1 cellular context compared by ENCODE assay signal in the genomic region with DNA sequence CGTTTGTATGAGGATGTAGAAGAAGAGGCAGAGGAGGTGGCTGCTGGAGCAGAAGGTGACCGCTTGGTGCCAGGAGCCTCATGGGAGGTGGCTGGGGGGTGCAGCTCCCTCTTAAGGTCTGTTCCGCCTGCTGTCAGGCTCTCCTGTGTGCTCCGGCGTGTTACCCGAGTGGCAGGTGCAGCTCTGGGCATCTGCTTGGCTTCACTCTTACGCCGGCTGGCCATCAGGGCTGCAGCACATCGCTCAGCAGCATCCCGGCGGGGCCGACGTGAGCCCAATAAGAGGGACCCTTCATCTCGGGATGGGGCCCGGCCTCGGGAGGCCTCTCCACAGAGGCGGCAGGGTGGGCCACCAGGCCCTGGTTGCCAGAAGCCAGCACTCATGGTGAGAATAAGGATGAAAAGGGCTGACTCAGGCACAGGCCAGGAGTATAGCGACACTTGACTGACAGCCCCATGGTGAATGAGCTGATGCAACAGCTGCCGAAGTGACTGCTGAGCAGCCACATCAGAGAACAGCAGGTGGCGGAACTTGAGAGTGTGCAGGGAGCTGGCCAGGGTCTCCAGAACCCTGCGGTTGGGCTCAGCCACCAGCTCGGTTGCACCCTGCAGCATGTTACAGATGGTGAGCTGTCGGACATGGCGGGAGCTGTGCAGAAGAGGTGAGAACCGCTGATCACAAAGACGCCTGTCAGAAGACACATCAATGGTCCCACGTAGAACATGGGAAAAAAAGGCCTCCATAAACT.
A peak's percentile ranks its signal among the peaks of the same experiment; 100 is the strongest.
TF ChIP-seq lines count a peak whose summit lies in the region.

No MANE protein-coding gene starts in this region.

TF ChIP-seq in K562, 482 proteins besides CTCF, POLR2A, EP300 and RAD21 (continued from another document and continues in another):
- TF ChIP-seq, protein P1, sequence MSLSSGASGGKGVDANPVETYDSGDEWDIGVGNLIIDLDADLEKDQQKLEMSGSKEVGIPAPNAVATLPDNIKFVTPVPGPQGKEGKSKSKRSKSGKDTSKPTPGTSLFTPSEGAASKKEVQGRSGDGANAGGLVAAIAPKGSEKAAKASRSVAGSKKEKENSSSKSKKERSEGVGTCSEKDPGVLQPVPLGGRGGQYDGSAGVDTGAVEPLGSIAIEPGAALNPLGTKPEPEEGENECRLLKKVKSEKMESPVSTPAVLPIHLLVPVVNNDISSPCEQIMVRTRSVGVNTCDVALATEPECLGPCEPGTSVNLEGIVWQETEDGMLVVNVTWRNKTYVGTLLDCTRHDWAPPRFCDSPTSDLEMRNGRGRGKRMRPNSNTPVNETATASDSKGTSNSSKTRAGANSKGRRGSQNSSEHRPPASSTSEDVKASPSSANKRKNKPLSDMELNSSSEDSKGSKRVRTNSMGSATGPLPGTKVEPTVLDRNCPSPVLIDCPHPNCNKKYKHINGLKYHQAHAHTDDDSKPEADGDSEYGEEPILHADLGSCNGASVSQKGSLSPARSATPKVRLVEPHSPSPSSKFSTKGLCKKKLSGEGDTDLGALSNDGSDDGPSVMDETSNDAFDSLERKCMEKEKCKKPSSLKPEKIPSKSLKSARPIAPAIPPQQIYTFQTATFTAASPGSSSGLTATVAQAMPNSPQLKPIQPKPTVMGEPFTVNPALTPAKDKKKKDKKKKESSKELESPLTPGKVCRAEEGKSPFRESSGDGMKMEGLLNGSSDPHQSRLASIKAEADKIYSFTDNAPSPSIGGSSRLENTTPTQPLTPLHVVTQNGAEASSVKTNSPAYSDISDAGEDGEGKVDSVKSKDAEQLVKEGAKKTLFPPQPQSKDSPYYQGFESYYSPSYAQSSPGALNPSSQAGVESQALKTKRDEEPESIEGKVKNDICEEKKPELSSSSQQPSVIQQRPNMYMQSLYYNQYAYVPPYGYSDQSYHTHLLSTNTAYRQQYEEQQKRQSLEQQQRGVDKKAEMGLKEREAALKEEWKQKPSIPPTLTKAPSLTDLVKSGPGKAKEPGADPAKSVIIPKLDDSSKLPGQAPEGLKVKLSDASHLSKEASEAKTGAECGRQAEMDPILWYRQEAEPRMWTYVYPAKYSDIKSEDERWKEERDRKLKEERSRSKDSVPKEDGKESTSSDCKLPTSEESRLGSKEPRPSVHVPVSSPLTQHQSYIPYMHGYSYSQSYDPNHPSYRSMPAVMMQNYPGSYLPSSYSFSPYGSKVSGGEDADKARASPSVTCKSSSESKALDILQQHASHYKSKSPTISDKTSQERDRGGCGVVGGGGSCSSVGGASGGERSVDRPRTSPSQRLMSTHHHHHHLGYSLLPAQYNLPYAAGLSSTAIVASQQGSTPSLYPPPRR (CRISPR knock-in tag; IDR thresholded peaks at IDR 0.05; ENCODE audit: borderline replicate concordance): 0 out of 2 replicates have a peak, but pooled peaks have one; percentile 30
- TF ChIP-seq, protein P2, sequence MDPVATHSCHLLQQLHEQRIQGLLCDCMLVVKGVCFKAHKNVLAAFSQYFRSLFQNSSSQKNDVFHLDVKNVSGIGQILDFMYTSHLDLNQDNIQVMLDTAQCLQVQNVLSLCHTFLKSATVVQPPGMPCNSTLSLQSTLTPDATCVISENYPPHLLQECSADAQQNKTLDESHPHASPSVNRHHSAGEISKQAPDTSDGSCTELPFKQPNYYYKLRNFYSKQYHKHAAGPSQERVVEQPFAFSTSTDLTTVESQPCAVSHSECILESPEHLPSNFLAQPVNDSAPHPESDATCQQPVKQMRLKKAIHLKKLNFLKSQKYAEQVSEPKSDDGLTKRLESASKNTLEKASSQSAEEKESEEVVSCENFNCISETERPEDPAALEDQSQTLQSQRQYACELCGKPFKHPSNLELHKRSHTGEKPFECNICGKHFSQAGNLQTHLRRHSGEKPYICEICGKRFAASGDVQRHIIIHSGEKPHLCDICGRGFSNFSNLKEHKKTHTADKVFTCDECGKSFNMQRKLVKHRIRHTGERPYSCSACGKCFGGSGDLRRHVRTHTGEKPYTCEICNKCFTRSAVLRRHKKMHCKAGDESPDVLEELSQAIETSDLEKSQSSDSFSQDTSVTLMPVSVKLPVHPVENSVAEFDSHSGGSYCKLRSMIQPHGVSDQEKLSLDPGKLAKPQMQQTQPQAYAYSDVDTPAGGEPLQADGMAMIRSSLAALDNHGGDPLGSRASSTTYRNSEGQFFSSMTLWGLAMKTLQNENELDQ (CRISPR knock-in tag; IDR thresholded peaks at IDR 0.05; ENCODE audit: borderline replicate concordance): no peak
- TF ChIP-seq U2AF1 (optimal IDR thresholded peaks at IDR 0.05; ENCODE audit: low read depth, low read length): no peak
- TF ChIP-seq POLR3A (IDR thresholded peaks at IDR 0.05; ENCODE audit: borderline replicate concordance, extremely low read depth, insufficient read depth, insufficient read length): no peak
- TF ChIP-seq SOX6 (IDR thresholded peaks at IDR 0.05): no peak
- no peak for TF ChIP-seq CCNT2 (IDR thresholded peaks at IDR 0.05; ENCODE audit: borderline replicate concordance, extremely low read depth, insufficient read length, low read depth, low read length)
- TF ChIP-seq CC2D1A (IDR thresholded peaks at IDR 0.05): no peak
- TF ChIP-seq BCOR (IDR thresholded peaks at IDR 0.05): no peak
- no peak for TF ChIP-seq TFAM (CRISPR knock-in tag; conservative IDR thresholded peaks at IDR 0.05)
- no peak for TF ChIP-seq BRCA1 (IDR thresholded peaks at IDR 0.05)
- TF ChIP-seq BRCA1 (CRISPR knock-in tag; IDR thresholded peaks at IDR 0.05): no peak
- TF ChIP-seq HEY1 (CRISPR knock-in tag; IDR thresholded peaks at IDR 0.05; ENCODE audit: borderline replicate concordance): no peak
- TF ChIP-seq, protein P3, sequence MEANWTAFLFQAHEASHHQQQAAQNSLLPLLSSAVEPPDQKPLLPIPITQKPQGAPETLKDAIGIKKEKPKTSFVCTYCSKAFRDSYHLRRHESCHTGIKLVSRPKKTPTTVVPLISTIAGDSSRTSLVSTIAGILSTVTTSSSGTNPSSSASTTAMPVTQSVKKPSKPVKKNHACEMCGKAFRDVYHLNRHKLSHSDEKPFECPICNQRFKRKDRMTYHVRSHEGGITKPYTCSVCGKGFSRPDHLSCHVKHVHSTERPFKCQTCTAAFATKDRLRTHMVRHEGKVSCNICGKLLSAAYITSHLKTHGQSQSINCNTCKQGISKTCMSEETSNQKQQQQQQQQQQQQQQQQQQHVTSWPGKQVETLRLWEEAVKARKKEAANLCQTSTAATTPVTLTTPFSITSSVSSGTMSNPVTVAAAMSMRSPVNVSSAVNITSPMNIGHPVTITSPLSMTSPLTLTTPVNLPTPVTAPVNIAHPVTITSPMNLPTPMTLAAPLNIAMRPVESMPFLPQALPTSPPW (CRISPR knock-in tag; IDR thresholded peaks at IDR 0.05): no peak
- no peak for TF ChIP-seq HLTF (IDR thresholded peaks at IDR 0.05)
- TF ChIP-seq ZFP1 (CRISPR knock-in tag; IDR thresholded peaks at IDR 0.05): no peak
- TF ChIP-seq, protein P4, sequence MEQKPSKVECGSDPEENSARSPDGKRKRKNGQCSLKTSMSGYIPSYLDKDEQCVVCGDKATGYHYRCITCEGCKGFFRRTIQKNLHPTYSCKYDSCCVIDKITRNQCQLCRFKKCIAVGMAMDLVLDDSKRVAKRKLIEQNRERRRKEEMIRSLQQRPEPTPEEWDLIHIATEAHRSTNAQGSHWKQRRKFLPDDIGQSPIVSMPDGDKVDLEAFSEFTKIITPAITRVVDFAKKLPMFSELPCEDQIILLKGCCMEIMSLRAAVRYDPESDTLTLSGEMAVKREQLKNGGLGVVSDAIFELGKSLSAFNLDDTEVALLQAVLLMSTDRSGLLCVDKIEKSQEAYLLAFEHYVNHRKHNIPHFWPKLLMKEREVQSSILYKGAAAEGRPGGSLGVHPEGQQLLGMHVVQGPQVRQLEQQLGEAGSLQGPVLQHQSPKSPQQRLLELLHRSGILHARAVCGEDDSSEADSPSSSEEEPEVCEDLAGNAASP (IDR thresholded peaks at IDR 0.05): no peak
- TF ChIP-seq ZNF408 (CRISPR knock-in tag; IDR thresholded peaks at IDR 0.05; ENCODE audit: low read depth): no peak
- peak; percentile 52; the same call in 1 of the 2 replicates for TF ChIP-seq ARID1B (IDR thresholded peaks at IDR 0.05)
- no peak for TF ChIP-seq ZNF76 (CRISPR knock-in tag; IDR thresholded peaks at IDR 0.05; ENCODE audit: borderline replicate concordance)
- TF ChIP-seq ZNF561 (CRISPR knock-in tag; conservative IDR thresholded peaks at IDR 0.05): no peak
- TF ChIP-seq, protein P5, sequence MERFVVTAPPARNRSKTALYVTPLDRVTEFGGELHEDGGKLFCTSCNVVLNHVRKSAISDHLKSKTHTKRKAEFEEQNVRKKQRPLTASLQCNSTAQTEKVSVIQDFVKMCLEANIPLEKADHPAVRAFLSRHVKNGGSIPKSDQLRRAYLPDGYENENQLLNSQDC (CRISPR knock-in tag; IDR thresholded peaks at IDR 0.05): no peak
- TF ChIP-seq MAFK (IDR thresholded peaks at IDR 0.05; ENCODE audit: low read length): peak; percentile 81; the same call in 1 of the 2 replicates
- TF ChIP-seq ZKSCAN1 (IDR thresholded peaks at IDR 0.05; ENCODE audit: low read depth, low read length): no peak
- TF ChIP-seq, protein P6, sequence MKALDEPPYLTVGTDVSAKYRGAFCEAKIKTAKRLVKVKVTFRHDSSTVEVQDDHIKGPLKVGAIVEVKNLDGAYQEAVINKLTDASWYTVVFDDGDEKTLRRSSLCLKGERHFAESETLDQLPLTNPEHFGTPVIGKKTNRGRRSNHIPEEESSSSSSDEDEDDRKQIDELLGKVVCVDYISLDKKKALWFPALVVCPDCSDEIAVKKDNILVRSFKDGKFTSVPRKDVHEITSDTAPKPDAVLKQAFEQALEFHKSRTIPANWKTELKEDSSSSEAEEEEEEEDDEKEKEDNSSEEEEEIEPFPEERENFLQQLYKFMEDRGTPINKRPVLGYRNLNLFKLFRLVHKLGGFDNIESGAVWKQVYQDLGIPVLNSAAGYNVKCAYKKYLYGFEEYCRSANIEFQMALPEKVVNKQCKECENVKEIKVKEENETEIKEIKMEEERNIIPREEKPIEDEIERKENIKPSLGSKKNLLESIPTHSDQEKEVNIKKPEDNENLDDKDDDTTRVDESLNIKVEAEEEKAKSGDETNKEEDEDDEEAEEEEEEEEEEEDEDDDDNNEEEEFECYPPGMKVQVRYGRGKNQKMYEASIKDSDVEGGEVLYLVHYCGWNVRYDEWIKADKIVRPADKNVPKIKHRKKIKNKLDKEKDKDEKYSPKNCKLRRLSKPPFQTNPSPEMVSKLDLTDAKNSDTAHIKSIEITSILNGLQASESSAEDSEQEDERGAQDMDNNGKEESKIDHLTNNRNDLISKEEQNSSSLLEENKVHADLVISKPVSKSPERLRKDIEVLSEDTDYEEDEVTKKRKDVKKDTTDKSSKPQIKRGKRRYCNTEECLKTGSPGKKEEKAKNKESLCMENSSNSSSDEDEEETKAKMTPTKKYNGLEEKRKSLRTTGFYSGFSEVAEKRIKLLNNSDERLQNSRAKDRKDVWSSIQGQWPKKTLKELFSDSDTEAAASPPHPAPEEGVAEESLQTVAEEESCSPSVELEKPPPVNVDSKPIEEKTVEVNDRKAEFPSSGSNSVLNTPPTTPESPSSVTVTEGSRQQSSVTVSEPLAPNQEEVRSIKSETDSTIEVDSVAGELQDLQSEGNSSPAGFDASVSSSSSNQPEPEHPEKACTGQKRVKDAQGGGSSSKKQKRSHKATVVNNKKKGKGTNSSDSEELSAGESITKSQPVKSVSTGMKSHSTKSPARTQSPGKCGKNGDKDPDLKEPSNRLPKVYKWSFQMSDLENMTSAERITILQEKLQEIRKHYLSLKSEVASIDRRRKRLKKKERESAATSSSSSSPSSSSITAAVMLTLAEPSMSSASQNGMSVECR (CRISPR knock-in tag; IDR thresholded peaks at IDR 0.05): no peak; the same call in 1 of the 2 replicates
- TF ChIP-seq ZNF384 (IDR thresholded peaks at IDR 0.05; ENCODE audit: low read depth, low read length): no peak
- no peak for TF ChIP-seq MXI1 (IDR thresholded peaks at IDR 0.05; ENCODE audit: low read depth, low read length)
- TF ChIP-seq, protein P7, sequence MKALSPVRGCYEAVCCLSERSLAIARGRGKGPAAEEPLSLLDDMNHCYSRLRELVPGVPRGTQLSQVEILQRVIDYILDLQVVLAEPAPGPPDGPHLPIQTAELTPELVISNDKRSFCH (CRISPR knock-in tag; IDR thresholded peaks at IDR 0.05): no peak
- TF ChIP-seq, protein P7 (tag; IDR thresholded peaks at IDR 0.05): 0 out of 2 replicates have a peak, but pooled peaks have one; percentile 43
- TF ChIP-seq PHB (CRISPR knock-in tag; IDR thresholded peaks at IDR 0.05): no peak
- TF ChIP-seq, protein P8, sequence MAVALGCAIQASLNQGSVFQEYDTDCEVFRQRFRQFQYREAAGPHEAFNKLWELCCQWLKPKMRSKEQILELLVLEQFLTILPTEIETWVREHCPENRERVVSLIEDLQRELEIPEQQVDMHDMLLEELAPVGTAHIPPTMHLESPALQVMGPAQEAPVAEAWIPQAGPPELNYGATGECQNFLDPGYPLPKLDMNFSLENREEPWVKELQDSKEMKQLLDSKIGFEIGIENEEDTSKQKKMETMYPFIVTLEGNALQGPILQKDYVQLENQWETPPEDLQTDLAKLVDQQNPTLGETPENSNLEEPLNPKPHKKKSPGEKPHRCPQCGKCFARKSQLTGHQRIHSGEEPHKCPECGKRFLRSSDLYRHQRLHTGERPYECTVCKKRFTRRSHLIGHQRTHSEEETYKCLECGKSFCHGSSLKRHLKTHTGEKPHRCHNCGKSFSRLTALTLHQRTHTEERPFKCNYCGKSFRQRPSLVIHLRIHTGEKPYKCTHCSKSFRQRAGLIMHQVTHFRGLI (CRISPR knock-in tag; IDR thresholded peaks at IDR 0.05): no peak
- TF ChIP-seq NCOA4 (IDR thresholded peaks at IDR 0.05; ENCODE audit: partially characterized antibody): no peak
- no peak for TF ChIP-seq ZNF174 (CRISPR knock-in tag; IDR thresholded peaks at IDR 0.05)
- TF ChIP-seq ETS2 (tag; IDR thresholded peaks at IDR 0.05; ENCODE audit: borderline replicate concordance, poor library complexity, severe bottlenecking): no peak
- TF ChIP-seq, protein P9, sequence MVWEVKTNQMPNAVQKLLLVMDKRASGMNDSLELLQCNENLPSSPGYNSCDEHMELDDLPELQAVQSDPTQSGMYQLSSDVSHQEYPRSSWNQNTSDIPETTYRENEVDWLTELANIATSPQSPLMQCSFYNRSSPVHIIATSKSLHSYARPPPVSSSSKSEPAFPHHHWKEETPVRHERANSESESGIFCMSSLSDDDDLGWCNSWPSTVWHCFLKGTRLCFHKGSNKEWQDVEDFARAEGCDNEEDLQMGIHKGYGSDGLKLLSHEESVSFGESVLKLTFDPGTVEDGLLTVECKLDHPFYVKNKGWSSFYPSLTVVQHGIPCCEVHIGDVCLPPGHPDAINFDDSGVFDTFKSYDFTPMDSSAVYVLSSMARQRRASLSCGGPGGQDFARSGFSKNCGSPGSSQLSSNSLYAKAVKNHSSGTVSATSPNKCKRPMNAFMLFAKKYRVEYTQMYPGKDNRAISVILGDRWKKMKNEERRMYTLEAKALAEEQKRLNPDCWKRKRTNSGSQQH (CRISPR knock-in tag; IDR thresholded peaks at IDR 0.05): no peak
- TF ChIP-seq ZNF707 (CRISPR knock-in tag; conservative IDR thresholded peaks at IDR 0.05): no peak
- TF ChIP-seq ZNF124 (CRISPR knock-in tag; IDR thresholded peaks at IDR 0.05): no peak
- no peak for TF ChIP-seq ZNF584 (CRISPR knock-in tag; IDR thresholded peaks at IDR 0.05; ENCODE audit: low read depth)
- TF ChIP-seq EP400 (IDR thresholded peaks at IDR 0.05): peak; percentile 87
- no peak for TF ChIP-seq FOXM1 (IDR thresholded peaks at IDR 0.05; ENCODE audit: low read depth)
- TF ChIP-seq FOXM1 (CRISPR knock-in tag; IDR thresholded peaks at IDR 0.05; ENCODE audit: low read depth): no peak
- no peak for TF ChIP-seq SMAD3 (CRISPR knock-in tag; conservative IDR thresholded peaks at IDR 0.05)
- TF ChIP-seq ZBTB17 (CRISPR knock-in tag; IDR thresholded peaks at IDR 0.05): no peak
- TF ChIP-seq GABPA (tag; conservative IDR thresholded peaks at IDR 0.05; ENCODE audit: low read depth): no peak
- no peak for TF ChIP-seq ILK (tag; IDR thresholded peaks at IDR 0.05; ENCODE audit: borderline replicate concordance, low read depth)
